In genomic region chr2:37665038-37665437, GRCh38 we compare ENCODE assay signal across 14 cellular contexts. TPM values are rescaled to one million over a fixed set of nuclear protein-coding genes. Genes with fewer than 3 reads are reported as not detected.
DNase-seq lines count a peak whose midpoint lies in the region; ATAC-seq and TF ChIP-seq lines count a peak whose summit lies in the region.
"Had no signal": no experiment of that assay in that cellular context is flagged by ENCODE, and none has a peak within 500 bp of the region (broad histone marks: within the 10 kb centered on the region; RNA-seq: fewer than 3 reads in every experiment).

No MANE protein-coding gene starts in this region.

- WGBS in stomach, 5 donors: 83 to 97% (median 90%) methylated on average over 2 of the region's 2 CpGs

- TF ChIP-seq EP300 in stomach (IDR thresholded peaks at IDR 0.05): no peak

- peaks cover 84% of the 10 kb centered on the region for H3K4me1 ChIP-seq in muscle layer of colon (ENCODE audit: insufficient read depth, low read length)
- H3K4me1 ChIP-seq in stomach: peaks cover 26 to 100% (median 59%) of the 10 kb centered on the region in 4 donors

- POLR2A ChIA-PET in activated CD8-positive, alpha-beta T cell treated with anti-CD3 and anti-CD28 coated beads for 36 hours (lab: Charles Lee): interaction anchor here (0.7 kb wide), 1 partner anchor 77 kb away, joined by 3 read pairs; no protein-coding TSS in a partner anchor
- POLR2A ChIA-PET in activated CD8-positive, alpha-beta T cell treated with anti-CD3 and anti-CD28 coated beads, Interleukin-2, amount 10 ng/mL, durations not matched to agents 7 days and 5 days (lab: Charles Lee): no interaction called here

- ATAC-seq in activated CD8-positive, alpha-beta T cell treated with anti-CD3 and anti-CD28 coated beads for 36 hours: no peak
- ATAC-seq in activated CD8-positive, alpha-beta T cell treated with anti-CD3 and anti-CD28 coated beads, Interleukin-2, amount 10 ng/mL, durations not matched to agents 7 days and 5 days: no peak
- no peak for ATAC-seq in T-helper 17 cell
- no peak for ATAC-seq in activated naive CD4-positive, alpha-beta T cell treated with anti-CD3 and anti-CD28 coated beads, Interleukin-2, amount 50 U/mL, for 72 hours

- H3K4me3 Mint-ChIP-seq in activated CD8-positive, alpha-beta T cell treated with anti-CD3 and anti-CD28 coated beads for 36 hours: no peak overlapping the region
- no peak overlapping the region for H3K4me3 Mint-ChIP-seq in activated CD8-positive, alpha-beta T cell treated with anti-CD3 and anti-CD28 coated beads, Interleukin-2, amount 10 ng/mL, durations not matched to agents 7 days and 5 days
- H3K4me3 Mint-ChIP-seq in T-helper 17 cell: no peak overlapping the region

- peaks cover 42% of the 10 kb centered on the region for H3K36me3 Mint-ChIP-seq in activated CD8-positive, alpha-beta T cell treated with anti-CD3 and anti-CD28 coated beads for 36 hours (ENCODE audit: low read depth)
- peaks cover 56% of the 10 kb centered on the region for H3K36me3 Mint-ChIP-seq in activated CD8-positive, alpha-beta T cell treated with anti-CD3 and anti-CD28 coated beads, Interleukin-2, amount 10 ng/mL, durations not matched to agents 7 days and 5 days (ENCODE audit: low read depth)
- no peaks in the 10 kb centered on the region for H3K36me3 Mint-ChIP-seq in T-helper 17 cell (ENCODE audit: low read depth)
- H3K36me3 Mint-ChIP-seq in activated naive CD4-positive, alpha-beta T cell treated with anti-CD3 and anti-CD28 coated beads, Interleukin-2, amount 50 U/mL, for 72 hours: peaks cover 8 to 25% of the 10 kb centered on the region in 2 donors

- no peak for DNase-seq in activated CD8-positive, alpha-beta T cell treated with anti-CD3 and anti-CD28 coated beads for 36 hours
- DNase-seq in activated CD8-positive, alpha-beta T cell treated with anti-CD3 and anti-CD28 coated beads, Interleukin-2, amount 10 ng/mL, durations not matched to agents 7 days and 5 days: no peak
- DNase-seq in T-helper 17 cell (no peak), stomach (no peak), SW 1271 (lab: John Stamatoyannopoulos, UW) (no peak), posterior vena cava (ENCODE audit: low spot score) (no peak)
- DNase-seq in activated naive CD4-positive, alpha-beta T cell treated with anti-CD3 and anti-CD28 coated beads, Interleukin-2, amount 50 U/mL, for 72 hours (ENCODE audit: low spot score in 2 of 2): no peak
- DNase-seq: activated CD8-positive, alpha-beta memory T cell treated with anti-CD3 and anti-CD28 coated beads for 24 hours; activated gamma-delta T cell treated with Interleukin-2 at 50 U/mL for 16 hours; MG63; NCI-H2107; PC-3 had no signal

- TF ChIP-seq POLR2A in stomach (IDR thresholded peaks at IDR 0.05): no peak

- peak overlapping the region; percentile 69 for H3K27ac Mint-ChIP-seq in activated CD8-positive, alpha-beta T cell treated with anti-CD3 and anti-CD28 coated beads for 36 hours
- H3K27ac Mint-ChIP-seq in activated CD8-positive, alpha-beta T cell treated with anti-CD3 and anti-CD28 coated beads, Interleukin-2, amount 10 ng/mL, durations not matched to agents 7 days and 5 days: no peak overlapping the region
- peak overlapping the region; percentile 93 for H3K27ac Mint-ChIP-seq in T-helper 17 cell
- H3K27ac Mint-ChIP-seq in activated naive CD4-positive, alpha-beta T cell treated with anti-CD3 and anti-CD28 coated beads, Interleukin-2, amount 50 U/mL, for 72 hours: no peak overlapping the region

- H3K27me3 ChIP-seq in muscle layer of colon (ENCODE audit: control insufficient read depth in 1 of 2, insufficient read depth in 2 of 2, low read length in 2 of 2) (no peaks in the 10 kb centered on the region), stomach (no peaks in the 10 kb centered on the region)
- H3K27me3 ChIP-seq: MG63, suprapubic skin had no signal

- intact Hi-C loops in activated CD8-positive, alpha-beta T cell treated with anti-CD3 and anti-CD28 coated beads for 36 hours (cut with micrococcal nuclease): loop anchor here (10.0 kb wide), 1 partner anchor 210 kb away; no protein-coding TSS in a partner anchor
- intact Hi-C loops in stomach (cut with DNase I; ENCODE audit: low total_unique reads): no loop called here
- intact Hi-C loops in posterior vena cava (cut with DNase I): loop anchor here in 1 of 2 donors (10.0 kb wide), 2 partner anchors 80 to 250 kb away; no protein-coding TSS in a partner anchor

- H3K9ac ChIP-seq in muscle layer of colon (ENCODE audit: low read length): no peak overlapping the region

- H3K36me3 ChIP-seq in muscle layer of colon (ENCODE audit: insufficient read depth, low read length): peaks cover 11% of the 10 kb centered on the region
- peaks cover 0 to 7% (median 6%) of the 10 kb centered on the region in 4 donors for H3K36me3 ChIP-seq in stomach

- no peak for TF ChIP-seq CTCF in activated CD8-positive, alpha-beta T cell treated with anti-CD3 and anti-CD28 coated beads for 36 hours (IDR thresholded peaks at IDR 0.05)
- TF ChIP-seq CTCF in stomach (IDR thresholded peaks at IDR 0.05): no peak

- H3K9me3 ChIP-seq in T-helper 17 cell (ENCODE audit: control insufficient read depth, low read length, poor library complexity, severe bottlenecking): no peaks in the 10 kb centered on the region
- H3K9me3 ChIP-seq in muscle layer of colon (ENCODE audit: low read length): no peaks in the 10 kb centered on the region
- H3K9me3 ChIP-seq in stomach: no peaks in the 10 kb centered on the region
- H3K9me3 ChIP-seq: MG63, suprapubic skin had no signal

- no peaks in the 10 kb centered on the region for H3K27me3 Mint-ChIP-seq in activated CD8-positive, alpha-beta T cell treated with anti-CD3 and anti-CD28 coated beads for 36 hours
- H3K27me3 Mint-ChIP-seq in activated CD8-positive, alpha-beta T cell treated with anti-CD3 and anti-CD28 coated beads, Interleukin-2, amount 10 ng/mL, durations not matched to agents 7 days and 5 days (ENCODE audit: low read depth): no peaks in the 10 kb centered on the region
- H3K27me3 Mint-ChIP-seq in T-helper 17 cell: no peaks in the 10 kb centered on the region

- H3K27ac ChIP-seq in muscle layer of colon (ENCODE audit: low read depth, low read length): peak overlapping the region; percentile 54
- H3K27ac ChIP-seq in stomach: peak overlapping the region in 3 of 5 donors; percentile 0 to 44 (median 29)
- H3K27ac ChIP-seq: suprapubic skin had no signal

- peaks cover 83% of the 10 kb centered on the region for H3K4me1 Mint-ChIP-seq in activated CD8-positive, alpha-beta T cell treated with anti-CD3 and anti-CD28 coated beads for 36 hours (ENCODE audit: low read depth)
- peaks cover 47% of the 10 kb centered on the region for H3K4me1 Mint-ChIP-seq in activated CD8-positive, alpha-beta T cell treated with anti-CD3 and anti-CD28 coated beads, Interleukin-2, amount 10 ng/mL, durations not matched to agents 7 days and 5 days (ENCODE audit: low read depth)
- H3K4me1 Mint-ChIP-seq in T-helper 17 cell: peaks cover 68% of the 10 kb centered on the region

- CTCF ChIA-PET in activated CD8-positive, alpha-beta T cell treated with anti-CD3 and anti-CD28 coated beads for 36 hours (lab: Charles Lee): interaction anchor here (1.1 to 2.4 kb wide), 4 partner anchors 17 to 212 kb away, joined by 3 to 6 read pairs (median 3); no protein-coding TSS in a partner anchor
- CTCF ChIA-PET in activated CD8-positive, alpha-beta T cell treated with anti-CD3 and anti-CD28 coated beads, Interleukin-2, amount 10 ng/mL, durations not matched to agents 7 days and 5 days (lab: Charles Lee): interaction anchor here (2.1 kb wide), 1 partner anchor 17 kb away, joined by 5 read pairs; no protein-coding TSS in a partner anchor

- H3K9me3 Mint-ChIP-seq in activated CD8-positive, alpha-beta T cell treated with anti-CD3 and anti-CD28 coated beads for 36 hours: no peaks in the 10 kb centered on the region
- H3K9me3 Mint-ChIP-seq in activated CD8-positive, alpha-beta T cell treated with anti-CD3 and anti-CD28 coated beads, Interleukin-2, amount 10 ng/mL, durations not matched to agents 7 days and 5 days (ENCODE audit: insufficient read depth): no peaks in the 10 kb centered on the region
- no peaks in the 10 kb centered on the region for H3K9me3 Mint-ChIP-seq in activated naive CD4-positive, alpha-beta T cell treated with anti-CD3 and anti-CD28 coated beads, Interleukin-2, amount 50 U/mL, for 72 hours

- no peak overlapping the region for H3K4me3 ChIP-seq in muscle layer of colon (ENCODE audit: low read depth in 1 of 2, low read length in 2 of 2)
- no peak overlapping the region for H3K4me3 ChIP-seq in stomach
- H3K4me3 ChIP-seq: MG63, suprapubic skin had no signal

RNA-seq across cellular contexts. Expression of gene CDC42EP3, which starts 6.4 kb away (rescaled TPM):
- total RNA-seq in activated CD8-positive, alpha-beta T cell treated with anti-CD3 and anti-CD28 coated beads for 36 hours: 10 to 100 TPM; 18.8 to 22.6 TPM
- total RNA-seq in activated CD8-positive, alpha-beta T cell treated with anti-CD3 and anti-CD28 coated beads, Interleukin-2, amount 10 ng/mL, durations not matched to agents 7 days and 5 days: 10 to 100 TPM; 30.1 to 33.2 TPM
- 10 to 100 TPM; 45.1 to 48.9 TPM for total RNA-seq in T-helper 17 cell
- 10 to 100 TPM; 16.2 to 89.7 (median 26.3) TPM for total RNA-seq in stomach
- 1 to 10 TPM; 6.7 to 8.9 (median 6.7) TPM for polyA plus RNA-seq in stomach
- total RNA-seq in posterior vena cava: 10 to 100 TPM; 74.5 to 95.3 TPM
- total RNA-seq in activated naive CD4-positive, alpha-beta T cell treated with anti-CD3 and anti-CD28 coated beads, Interleukin-2, amount 50 U/mL, for 72 hours: 10 to 100 TPM; 11.1 to 12.5 TPM

Comparison
In these comparisons a context has a peak if more than half of its experiments do, and no peak if none do; other contexts are left out.
1. H3K27ac Mint-ChIP-seq: peak in activated CD8-positive, alpha-beta T cell treated with anti-CD3 and anti-CD28 coated beads for 36 hours (single experiment) and T-helper 17 cell (single experiment); none in activated CD8-positive, alpha-beta T cell treated with anti-CD3 and anti-CD28 coated beads, Interleukin-2, amount 10 ng/mL, durations not matched to agents 7 days and 5 days (single experiment) and activated naive CD4-positive, alpha-beta T cell treated with anti-CD3 and anti-CD28 coated beads, Interleukin-2, amount 50 U/mL, for 72 hours (0 of 2).